In the genomic region with DNA sequence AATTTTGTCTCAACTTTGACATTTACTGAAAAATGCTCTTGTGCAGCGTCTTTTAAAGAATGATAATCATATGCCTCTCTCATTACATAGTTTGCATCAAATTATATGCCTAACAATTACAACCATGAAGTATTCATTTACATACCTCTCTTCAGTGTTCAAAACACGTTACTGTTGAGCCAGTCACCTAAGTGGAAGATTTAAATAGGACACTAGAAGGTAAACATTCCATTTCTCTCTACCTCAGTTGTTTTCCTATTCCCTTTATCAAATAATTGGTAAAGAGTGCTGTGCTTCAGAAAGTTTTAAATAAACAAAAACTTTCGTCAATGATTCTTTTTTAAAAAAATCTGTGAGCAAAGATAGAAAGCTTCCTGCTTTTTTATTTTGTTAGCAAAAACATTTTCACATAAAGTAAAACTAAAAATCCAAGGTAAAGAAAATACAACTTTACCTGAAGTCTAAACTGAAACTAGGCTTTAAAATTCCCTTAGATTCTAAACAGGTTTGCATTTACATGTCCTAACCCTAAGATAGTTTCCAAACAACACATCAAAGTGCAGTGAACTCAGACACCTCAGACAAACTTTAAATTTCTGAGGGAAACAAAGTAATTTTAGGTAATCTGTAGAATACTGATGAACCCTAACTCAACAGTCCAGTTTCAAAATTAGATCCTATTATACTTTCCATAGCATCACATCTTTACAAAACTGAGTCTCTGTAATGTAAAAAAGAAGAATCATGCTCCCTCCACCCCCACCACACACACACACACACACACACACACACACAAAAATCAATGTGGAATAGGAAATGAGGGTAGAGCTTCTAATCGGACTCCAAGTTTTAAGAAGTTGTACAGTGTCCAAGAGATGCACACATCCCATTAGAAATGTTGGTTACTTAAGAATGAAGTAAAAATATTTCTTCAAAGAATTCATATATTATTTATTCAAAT, we compare ENCODE assay signal across 15 cellular contexts. TPM values are rescaled to one million over a fixed set of nuclear protein-coding genes. Genes with fewer than 3 reads are reported as not detected.
A peak's percentile ranks its signal among the peaks of the same experiment; 100 is the strongest.
DNase-seq lines count a peak whose midpoint lies in the region; ATAC-seq and TF ChIP-seq lines count a peak whose summit lies in the region.
"Had no signal": no experiment of that assay in that cellular context is flagged by ENCODE, and none has a peak within 500 bp of the region (broad histone marks: within the 10 kb centered on the region; RNA-seq: fewer than 3 reads in every experiment).

No MANE protein-coding gene starts in this region.

- H3K4me3 Mint-ChIP-seq in neural progenitor cell, result no peak overlapping the region
- H3K4me3 Mint-ChIP-seq: CD8-positive, alpha-beta memory T cell; nephron had no signal

- H3K27me3 Mint-ChIP-seq in neural progenitor cell (ENCODE audit: insufficient read depth, low read depth), result peaks cover 2% of the 10 kb centered on the region

- H3K79me2 ChIP-seq in neural progenitor cell (ENCODE audit: low read depth), result peaks cover 99% of the 10 kb centered on the region

- peaks cover 38% of the 10 kb centered on the region for H4K20me1 ChIP-seq in neural progenitor cell (ENCODE audit: low read depth)

- H3K4me3 ChIP-seq in neural progenitor cell, result no peak overlapping the region
- H3K4me3 ChIP-seq: tibial artery had no signal

- H3K9me3 ChIP-seq in neural progenitor cell (ENCODE audit: low read depth), result no peaks in the 10 kb centered on the region
- H3K9me3 ChIP-seq: tibial artery had no signal

- no peaks in the 10 kb centered on the region for H3K27me3 ChIP-seq in neural progenitor cell
- H3K27me3 ChIP-seq: tibial artery had no signal

- TF ChIP-seq CTCF in neural progenitor cell (IDR thresholded peaks at IDR 0.05), result no peak

- peaks cover 10% of the 10 kb centered on the region for H3K9me3 Mint-ChIP-seq in neural progenitor cell
- H3K9me3 Mint-ChIP-seq: nephron had no signal

- peak; percentile 7 for ATAC-seq in GM19397 (IDR thresholded peaks at IDR 0.05; ENCODE audit: unreplicated experiment)
- peak; percentile 7 for ATAC-seq in HG02759 (IDR thresholded peaks at IDR 0.05; ENCODE audit: unreplicated experiment)
- ATAC-seq in HG03558 (IDR thresholded peaks at IDR 0.05; ENCODE audit: extremely low read depth, unreplicated experiment), result peak; percentile 2

- peaks cover 13% of the 10 kb centered on the region for H3F3A ChIP-seq in neural progenitor cell (ENCODE audit: low read depth)

- H3K36me3 ChIP-seq in neural progenitor cell, result no peaks in the 10 kb centered on the region
- H3K36me3 ChIP-seq: tibial artery had no signal

- peak overlapping the region; percentile 43 for H3K27ac ChIP-seq in neural progenitor cell
- H3K27ac ChIP-seq: tibial artery had no signal

- peaks cover 7% of the 10 kb centered on the region for H3K4me1 Mint-ChIP-seq in neural progenitor cell
- H3K4me1 Mint-ChIP-seq: CD8-positive, alpha-beta memory T cell had no signal

- H3K4me2 ChIP-seq in neural progenitor cell, result peak overlapping the region; percentile 19

- DNase-seq in neural progenitor cell (ENCODE audit: low spot score) (no peak), NCI-H1048 (lab: John Stamatoyannopoulos, UW) (no peak), GOT3 (lab: John Stamatoyannopoulos, UW) (no peak), posterior cingulate gyrus (no peak)
- DNase-seq: activated CD4-positive, alpha-beta T cell treated with anti-CD3 and anti-CD28 coated beads, Interleukin-2, amount 50 U/mL, for 1 hour; activated gamma-delta T cell; CD8-positive, alpha-beta memory T cell; head of caudate nucleus; left colon; NCI-H2107; tibial artery had no signal

- intact Hi-C loops in posterior cingulate gyrus (cut with DNase I), result no loop called here

- H3K4me1 ChIP-seq in neural progenitor cell, result peaks cover 34% of the 10 kb centered on the region

- H3K9ac ChIP-seq in neural progenitor cell, result no peak overlapping the region

- no peak overlapping the region for H3K27ac Mint-ChIP-seq in neural progenitor cell
- H3K27ac Mint-ChIP-seq: CD8-positive, alpha-beta memory T cell had no signal

- H2AFZ ChIP-seq in neural progenitor cell (replicated peaks), result no peak overlapping the region

- H3K36me3 Mint-ChIP-seq in neural progenitor cell, result peaks cover 10% of the 10 kb centered on the region
- H3K36me3 Mint-ChIP-seq: CD8-positive, alpha-beta memory T cell had no signal

RNA-seq across cellular contexts. Expression of gene PAWR, which starts 46.2 kb away (rescaled TPM):
- total RNA-seq in neural progenitor cell (ENCODE audit: low replicate concordance), result 80.6 and 103 TPM in 2 replicates
